26 cellular contexts compared by ENCODE assay signal in the genomic region with DNA sequence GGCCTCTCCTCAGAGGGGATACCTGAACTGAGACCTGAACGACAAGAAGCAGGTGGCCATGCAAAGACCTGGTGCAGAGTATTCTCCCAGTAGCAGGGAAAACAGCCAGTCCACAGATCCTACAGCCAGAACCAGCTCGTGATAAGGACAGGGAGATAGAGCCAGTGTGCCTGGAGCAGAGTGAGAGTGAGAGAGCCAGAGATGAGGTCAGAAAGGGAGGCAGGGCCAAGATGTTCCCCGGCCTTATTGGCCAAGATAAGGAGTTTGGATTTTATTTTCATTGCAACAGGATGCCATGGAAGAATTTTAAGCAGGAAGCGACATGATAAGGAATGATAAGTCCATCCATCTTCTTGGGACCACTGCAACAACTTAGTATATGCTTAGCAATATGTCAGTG.
DNase-seq lines count a peak whose midpoint lies in the region; TF ChIP-seq lines count a peak whose summit lies in the region.
"Had no signal": no experiment of that assay in that cellular context is flagged by ENCODE, and none has a peak within 500 bp of the region (broad histone marks: within the 10 kb centered on the region; RNA-seq: fewer than 3 reads in every experiment).

No MANE protein-coding gene starts in this region.

- H3K4me1 Mint-ChIP-seq in HFFc6 (ENCODE audit: low read depth) = peaks cover 77% of the 10 kb centered on the region
- H3K4me1 Mint-ChIP-seq: activated CD4-positive, alpha-beta T cell treated with anti-CD3 and anti-CD28 coated beads for 36 hours; brain; stimulated activated naive CD8-positive, alpha-beta T cell treated with anti-CD3 and anti-CD28 coated beads, Interleukin-15, amount 100 ng/mL, for 72 hours had no signal

- no peak overlapping the region for H3K4me3 ChIP-seq in fibroblast of villous mesenchyme (ENCODE audit: low read depth, low read length)
- no peak overlapping the region for H3K4me3 ChIP-seq in effector memory CD4-positive, alpha-beta T cell (ENCODE audit: insufficient read depth, low read depth, low read length, poor library complexity, severe bottlenecking)
- H3K4me3 ChIP-seq: tibial artery had no signal

- peak overlapping the region; percentile 89 for H3K27ac Mint-ChIP-seq in HFFc6
- H3K27ac Mint-ChIP-seq: activated CD4-positive, alpha-beta T cell treated with anti-CD3 and anti-CD28 coated beads for 36 hours; brain; effector memory CD8-positive, alpha-beta T cell; IgD-negative memory B cell; naive thymus-derived CD8-positive, alpha-beta T cell; stimulated activated naive CD8-positive, alpha-beta T cell treated with anti-CD3 and anti-CD28 coated beads, Interleukin-15, amount 100 ng/mL, for 72 hours had no signal

- H3K9me3 ChIP-seq in effector memory CD4-positive, alpha-beta T cell (ENCODE audit: control insufficient read depth, low read length) = no peaks in the 10 kb centered on the region
- H3K9me3 ChIP-seq: tibial artery had no signal

- H3K36me3 ChIP-seq in effector memory CD4-positive, alpha-beta T cell (ENCODE audit: control insufficient read depth, insufficient read depth, low read length) = peaks cover 12% of the 10 kb centered on the region

- H3K27ac ChIP-seq in angular gyrus (ENCODE audit: low read depth, low read length) (peak overlapping the region; percentile 29), temporal lobe (ENCODE audit: low read depth, low read length) (peak overlapping the region; percentile 46)
- no peak overlapping the region for H3K27ac ChIP-seq in effector memory CD4-positive, alpha-beta T cell (ENCODE audit: insufficient read depth, low read length, poor library complexity, severe bottlenecking)
- H3K27ac ChIP-seq: tibial artery had no signal

- H3K27me3 Mint-ChIP-seq in HFFc6 (ENCODE audit: insufficient read depth) = no peaks in the 10 kb centered on the region
- H3K27me3 Mint-ChIP-seq: activated CD4-positive, alpha-beta T cell treated with anti-CD3 and anti-CD28 coated beads for 36 hours; brain; effector memory CD8-positive, alpha-beta T cell; IgD-negative memory B cell; naive thymus-derived CD8-positive, alpha-beta T cell; stimulated activated naive CD8-positive, alpha-beta T cell treated with anti-CD3 and anti-CD28 coated beads, Interleukin-15, amount 100 ng/mL, for 72 hours had no signal

- H3K4me3 Mint-ChIP-seq in HFFc6 = peak overlapping the region; percentile 17; the same call in 1 of the 2 replicates
- H3K4me3 Mint-ChIP-seq: activated CD4-positive, alpha-beta T cell treated with anti-CD3 and anti-CD28 coated beads for 36 hours; brain; effector memory CD8-positive, alpha-beta T cell; naive thymus-derived CD8-positive, alpha-beta T cell; stimulated activated naive CD8-positive, alpha-beta T cell treated with anti-CD3 and anti-CD28 coated beads, Interleukin-15, amount 100 ng/mL, for 72 hours had no signal

- no peaks in the 10 kb centered on the region for H3K9me3 Mint-ChIP-seq in HFFc6
- H3K9me3 Mint-ChIP-seq: effector memory CD8-positive, alpha-beta T cell had no signal

- no peaks in the 10 kb centered on the region for H3K27me3 ChIP-seq in effector memory CD4-positive, alpha-beta T cell (replicated peaks; ENCODE audit: control insufficient read depth, insufficient read depth, low read length, poor library complexity, severe bottlenecking)
- H3K27me3 ChIP-seq: tibial artery had no signal

- H3K4me1 ChIP-seq in effector memory CD4-positive, alpha-beta T cell (ENCODE audit: control insufficient read depth, insufficient read depth, low read length, poor library complexity, severe bottlenecking) = no peaks in the 10 kb centered on the region
- H3K4me1 ChIP-seq: tibial artery had no signal

- DNase-seq in HFFc6 (no peak), fibroblast of villous mesenchyme (ENCODE audit: low read depth) (peak; percentile 54), NCI-H1694 treated with DMSO at 0.1 percent for 48 hours (lab: John Stamatoyannopoulos, UW) (no peak), HT-29 (ENCODE audit: low spot score) (no peak), NCI-H2171 treated with DMSO at 0.1 percent for 48 hours (lab: John Stamatoyannopoulos, UW) (no peak)
- DNase-seq in effector memory CD4-positive, alpha-beta T cell = no peak
- DNase-seq: activated CD4-positive, alpha-beta T cell treated with anti-CD3 and anti-CD28 coated beads for 36 hours; activated CD8-positive, alpha-beta memory T cell treated with anti-CD3 and anti-CD28 coated beads for 24 hours; activated gamma-delta T cell treated with Interleukin-2 at 50 U/mL for 16 hours; Calu3; effector memory CD8-positive, alpha-beta T cell; GOT3; naive thymus-derived CD8-positive, alpha-beta T cell; NCI-H1417; NCI-H2081; NCI-H82; occipital lobe; RPMI8226; stimulated activated CD8-positive, alpha-beta memory T cell treated with anti-CD3 and anti-CD28 coated beads, Interleukin-4, amount 100 ng/mL, for 48 hours; stimulated activated naive CD8-positive, alpha-beta T cell treated with anti-CD3 and anti-CD28 coated beads, Interleukin-15, amount 100 ng/mL, for 72 hours; T-helper 2 cell; tibial artery had no signal

- TF ChIP-seq CTCF in HFFc6 (IDR thresholded peaks at IDR 0.05) (no peak), fibroblast of villous mesenchyme (IDR thresholded peaks at IDR 0.05; ENCODE audit: insufficient read depth, low read depth, low read length) (no peak)

- no peaks in the 10 kb centered on the region for H3K36me3 Mint-ChIP-seq in HFFc6 (ENCODE audit: low read depth)
